In genomic region chr16:66661666-66662346, GRCh38 we compare ENCODE assay signal across 1 cellular context.
TF ChIP-seq lines count a peak whose summit lies in the region.

No MANE protein-coding gene starts in this region.

TF ChIP-seq in K562, 482 proteins besides CTCF, POLR2A, EP300 and RAD21:
- TF ChIP-seq GTF2E2 (tag; IDR thresholded peaks at IDR 0.05) (0 out of 2 replicates have a peak, but pooled peaks have one; percentile 3), MLLT1 (IDR thresholded peaks at IDR 0.05) (0 out of 4 replicates have a peak, but pooled peaks of 1 of the 2 experiments have one; percentile 38), ZNF316 (IDR thresholded peaks at IDR 0.05) (0 out of 2 replicates have a peak, but pooled peaks have one; percentile 3), SMARCA5 (IDR thresholded peaks at IDR 0.05) (0 out of 2 replicates have a peak, but pooled peaks have one; percentile 25), PHB2 (IDR thresholded peaks at IDR 0.05; ENCODE audit: low read depth) (0 out of 2 replicates have a peak, but pooled peaks have one; percentile 14), LARP7 (IDR thresholded peaks at IDR 0.05) (0 out of 2 replicates have a peak, but pooled peaks have one; percentile 38), ZNF407 (IDR thresholded peaks at IDR 0.05; ENCODE audit: low read depth) (0 out of 2 replicates have a peak, but pooled peaks have one; percentile 24)
TF ChIP-seq in K562: peak in this region for 7; not testable (repeated sequence) for 475.
